ENCODE assay signal across 27 cellular contexts in the genomic region with DNA sequence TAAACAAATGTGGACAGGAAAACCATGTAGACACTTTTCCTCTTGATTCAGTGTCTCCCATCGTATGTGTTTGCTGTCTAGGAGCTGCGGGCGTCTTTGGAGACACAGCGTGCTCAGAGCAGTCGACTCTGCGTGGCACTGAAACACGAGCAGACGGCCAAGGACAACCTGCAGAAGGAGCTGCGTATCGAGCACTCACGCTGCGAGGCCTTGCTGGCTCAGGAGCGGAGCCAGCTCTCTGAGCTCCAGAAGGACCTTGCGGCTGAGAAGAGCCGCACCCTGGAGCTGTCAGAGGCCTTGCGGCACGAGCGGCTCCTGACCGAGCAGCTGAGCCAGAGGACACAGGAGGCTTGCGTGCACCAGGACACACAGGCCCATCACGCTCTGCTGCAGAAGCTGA. TPM values are rescaled to one million over a fixed set of nuclear protein-coding genes. Genes with fewer than 3 reads are reported as not detected.
DNase-seq lines count a peak whose midpoint lies in the region; ATAC-seq, FAIRE-seq and TF ChIP-seq lines count a peak whose summit lies in the region.
"Had no signal": no experiment of that assay in that cellular context is flagged by ENCODE, and none has a peak within 500 bp of the region (broad histone marks: within the 10 kb centered on the region; RNA-seq: fewer than 3 reads in every experiment).

No MANE protein-coding gene starts in this region.

- peaks cover 24% of the 10 kb centered on the region for H3K36me3 Mint-ChIP-seq in activated CD8-positive, alpha-beta memory T cell treated with anti-CD3 and anti-CD28 coated beads, Interleukin-2, amount 10 ng/mL, durations not matched to agents 7 days and 5 days
- H3K36me3 Mint-ChIP-seq in nephron progenitor cell (ENCODE audit: low read depth) = peaks cover 64% of the 10 kb centered on the region

- CTCF ChIA-PET in activated CD8-positive, alpha-beta memory T cell treated with anti-CD3 and anti-CD28 coated beads, Interleukin-2, amount 10 ng/mL, durations not matched to agents 7 days and 5 days (lab: Charles Lee) = interaction anchor here (1.8 kb wide), 1 partner anchor 109 kb away, joined by 4 read pairs; no protein-coding TSS in a partner anchor

- no peaks in the 10 kb centered on the region for H3K9me3 Mint-ChIP-seq in activated CD8-positive, alpha-beta memory T cell treated with anti-CD3 and anti-CD28 coated beads, Interleukin-2, amount 10 ng/mL, durations not matched to agents 7 days and 5 days (ENCODE audit: low read depth)
- H3K9me3 Mint-ChIP-seq in nephron progenitor cell = no peaks in the 10 kb centered on the region
- H3K9me3 Mint-ChIP-seq: activated naive CD4-positive, alpha-beta T cell treated with anti-CD3 and anti-CD28 coated beads, Interleukin-2, amount 50 U/mL, for 72 hours; CD4-positive, alpha-beta T cell; T-cell had no signal

- H3K27me3 Mint-ChIP-seq in activated CD8-positive, alpha-beta memory T cell treated with anti-CD3 and anti-CD28 coated beads, Interleukin-2, amount 10 ng/mL, durations not matched to agents 7 days and 5 days = no peaks in the 10 kb centered on the region
- H3K27me3 Mint-ChIP-seq in nephron progenitor cell (ENCODE audit: low read depth, poor library complexity) = no peaks in the 10 kb centered on the region
- H3K27me3 Mint-ChIP-seq: CD4-positive, alpha-beta T cell; T-cell had no signal

- H3K27ac Mint-ChIP-seq in activated CD8-positive, alpha-beta memory T cell treated with anti-CD3 and anti-CD28 coated beads, Interleukin-2, amount 10 ng/mL, durations not matched to agents 7 days and 5 days = peak overlapping the region; percentile 39
- H3K27ac Mint-ChIP-seq in nephron progenitor cell = peak overlapping the region; percentile 97
- H3K27ac Mint-ChIP-seq: CD4-positive, alpha-beta T cell had no signal

- no peak for TF ChIP-seq CTCF in nephron progenitor cell (IDR thresholded peaks at IDR 0.05)

- peaks cover 21% of the 10 kb centered on the region for H3K36me3 ChIP-seq in H7 (replicated peaks; ENCODE audit: control insufficient read depth, insufficient read depth, low read length)

- no peak overlapping the region for H3K4me3 ChIP-seq in H7 (ENCODE audit: insufficient read depth, low read depth, low read length)
- H3K4me3 ChIP-seq: Peyer's patch, prostate gland, sigmoid colon, SJCRH30 had no signal

- FAIRE-seq in urothelium cell line (lab: Jason Lieb, UNC) = no peak
- FAIRE-seq: H54 had no signal

- DNase-seq in activated CD8-positive, alpha-beta memory T cell treated with anti-CD3 and anti-CD28 coated beads, Interleukin-2, amount 10 ng/mL, durations not matched to agents 7 days and 5 days = no peak
- no peak for DNase-seq in activated CD8-positive, alpha-beta memory T cell treated with anti-CD3 and anti-CD28 coated beads, Interleukin-2, amount 50 U/mL, for 4 hours
- peak; percentile 43 for DNase-seq in H7
- DNase-seq in cerebellum (ENCODE audit: low spot score) = peak; percentile 26
- no peak for DNase-seq in nephron progenitor cell
- DNase-seq in ureter (ENCODE audit: low spot score) = no peak
- no peak for DNase-seq in urothelium cell line (ENCODE audit: low spot score)
- DNase-seq: 8988T; activated CD4-positive, CD25-positive, alpha-beta regulatory T cell; activated CD8-positive, alpha-beta memory T cell treated with anti-CD3 and anti-CD28 coated beads, Interleukin-2, amount 50 U/mL, for 48 hours; CD4-positive, alpha-beta T cell; DMS153; effector memory CD4-positive, alpha-beta T cell; erythroblast; NCI-H1105 treated with DMSO at 0.1 percent for 48 hours; NCI-H2029 treated with DMSO at 0.1 percent for 48 hours; NCI-H2227 treated with DMSO at 0.1 percent for 48 hours; sigmoid colon; SJCRH30; stimulated activated CD4-positive, alpha-beta T cell treated with anti-CD3 and anti-CD28 coated beads, Interleukin-15, amount 100 ng/mL, for 24 hours; stimulated activated naive CD4-positive, alpha-beta T cell treated with Interleukin-2 at 50 U/mL for 16 hours had no signal

- H3K27me3 ChIP-seq in H7 (ENCODE audit: control insufficient read depth, insufficient read depth, low read length) = no peaks in the 10 kb centered on the region
- H3K27me3 ChIP-seq: Peyer's patch, sigmoid colon, SJCRH30 had no signal

- H3K4me3 Mint-ChIP-seq in activated CD8-positive, alpha-beta memory T cell treated with anti-CD3 and anti-CD28 coated beads, Interleukin-2, amount 10 ng/mL, durations not matched to agents 7 days and 5 days = no peak overlapping the region
- no peak overlapping the region for H3K4me3 Mint-ChIP-seq in nephron progenitor cell
- H3K4me3 Mint-ChIP-seq: CD4-positive, alpha-beta T cell had no signal

- H3K4me1 Mint-ChIP-seq in activated CD8-positive, alpha-beta memory T cell treated with anti-CD3 and anti-CD28 coated beads, Interleukin-2, amount 10 ng/mL, durations not matched to agents 7 days and 5 days = peaks cover 11% of the 10 kb centered on the region
- H3K4me1 Mint-ChIP-seq in nephron progenitor cell = peaks cover 11% of the 10 kb centered on the region

- no peak for ATAC-seq in activated CD8-positive, alpha-beta memory T cell treated with anti-CD3 and anti-CD28 coated beads, Interleukin-2, amount 10 ng/mL, durations not matched to agents 7 days and 5 days
- no peak for ATAC-seq in HG03571 (IDR thresholded peaks at IDR 0.05; ENCODE audit: unreplicated experiment)
- ATAC-seq: activated naive CD4-positive, alpha-beta T cell treated with anti-CD3 and anti-CD28 coated beads, Interleukin-2, amount 50 U/mL, for 72 hours had no signal

RNA-seq across cellular contexts. Expression of a gene that starts 27.2 kb away (rescaled TPM):
- 10 to 100 TPM; 43.4 to 70.4 TPM for total RNA-seq in activated CD8-positive, alpha-beta memory T cell treated with anti-CD3 and anti-CD28 coated beads, Interleukin-2, amount 10 ng/mL, durations not matched to agents 7 days and 5 days
- 19.4 and 30.2 TPM in 2 replicates for total RNA-seq in H7 (2014; rRNA removed; shearing (Covaris generic))
- total RNA-seq in cerebellum (67.7 TPM), ureter (52.9 TPM)

Comparison
In these comparisons a context has a peak if more than half of its experiments do, and no peak if none do; other contexts are left out.
1. DNase-seq: peak in H7 (single experiment) and cerebellum (single experiment); none in activated CD8-positive, alpha-beta memory T cell treated with anti-CD3 and anti-CD28 coated beads, Interleukin-2, amount 10 ng/mL, durations not matched to agents 7 days and 5 days (single experiment), activated CD8-positive, alpha-beta memory T cell treated with anti-CD3 and anti-CD28 coated beads, Interleukin-2, amount 50 U/mL, for 4 hours (single experiment), nephron progenitor cell (single experiment), ureter (single experiment) and urothelium cell line (single experiment).